In the genomic region with DNA sequence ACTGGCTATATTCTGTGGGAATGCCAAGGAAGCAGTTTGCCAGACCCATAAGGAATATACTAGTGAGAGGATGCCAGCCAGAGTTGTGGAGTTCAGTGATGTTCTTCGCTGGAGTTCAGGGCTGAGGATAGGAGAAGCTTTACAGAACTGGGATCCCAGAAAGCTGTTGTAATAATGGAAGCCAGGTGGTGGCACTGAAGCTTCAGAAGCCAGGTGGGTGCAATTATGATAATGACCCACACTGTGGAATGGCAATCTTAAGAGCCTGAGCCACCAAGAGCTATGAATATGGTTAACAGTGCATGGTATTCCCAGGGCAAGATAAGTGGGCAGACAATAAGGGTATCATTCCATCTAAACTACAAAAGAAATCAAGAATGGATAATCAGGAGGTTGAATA, we compare ENCODE assay signal across 15 cellular contexts. TPM values are rescaled to one million over a fixed set of nuclear protein-coding genes. Genes with fewer than 3 reads are reported as not detected.
DNase-seq lines count a peak whose midpoint lies in the region; ATAC-seq, FAIRE-seq and TF ChIP-seq lines count a peak whose summit lies in the region.
"Had no signal": no experiment of that assay in that cellular context is flagged by ENCODE, and none has a peak within 500 bp of the region (broad histone marks: within the 10 kb centered on the region; RNA-seq: fewer than 3 reads in every experiment).

No MANE protein-coding gene starts in this region.

- no peaks in the 10 kb centered on the region for H3K9me2 ChIP-seq in HCT116 (ENCODE audit: insufficient read depth)

- TF ChIP-seq RAD21 in HCT116 (IDR thresholded peaks at IDR 0.05; ENCODE audit: low read depth) (peak; percentile 64), K562 (CRISPR knock-in tag; conservative IDR thresholded peaks at IDR 0.05 in 1 of 2, IDR thresholded peaks at IDR 0.05 in 1 of 2) (peak; percentile 42 to 53)

- H3K9ac ChIP-seq in HCT116 (ENCODE audit: low read length), result no peak overlapping the region
- H3K9ac ChIP-seq in K562 (ENCODE audit: insufficient read depth in 1 of 2, low read depth in 2 of 2, low read length in 2 of 2), result no peak overlapping the region

- no peaks in the 10 kb centered on the region for H3K9me3 ChIP-seq in HCT116 (ENCODE audit: control insufficient read depth in 1 of 2, insufficient read depth in 1 of 2, low read depth in 1 of 2, low read length in 2 of 2)
- no peaks in the 10 kb centered on the region for H3K9me3 ChIP-seq in K562 (replicated peaks; ENCODE audit: control insufficient read depth, insufficient read depth, low read depth, low read length)
- H3K9me3 ChIP-seq: sigmoid colon had no signal

- no peak for DNase-seq in HCT116 (ENCODE audit: low read depth, low spot score)
- DNase-seq in NCI-H1417 (lab: John Stamatoyannopoulos, UW), result peak; percentile 9 to 80 (median 50)
- peak in 1 of 4 experiments; percentile 14 for DNase-seq in K562 (ENCODE audit: extremely low read depth in 1 of 4, low spot score in 3 of 4)
- peak; percentile 7 for DNase-seq in left kidney (ENCODE audit: low read depth, low spot score)
- DNase-seq in activated CD4-positive, alpha-beta T cell treated with anti-CD3 and anti-CD28 coated beads, Interleukin-2, amount 10 ng/mL, durations not matched to agents 7 days and 5 days, result no peak
- no peak for DNase-seq in SKM-1 treated with dmso at 0.1 percent for 144 hours (lab: John Stamatoyannopoulos, UW; ENCODE audit: unreplicated experiment)
- no peak for DNase-seq in head of caudate nucleus
- DNase-seq in GM12892 (ENCODE audit: insufficient read length), result no peak
- DNase-seq: activated naive CD4-positive, alpha-beta T cell treated with anti-CD3 and anti-CD28 coated beads, Interleukin-2, amount 50 U/mL, for 16 hours; CD4-positive, CD25-positive, alpha-beta regulatory T cell; naive thymus-derived CD4-positive, alpha-beta T cell; RPMI8226; sigmoid colon; T1000 had no signal

- H3K27ac ChIP-seq in HCT116 (ENCODE audit: low read depth, low read length), result no peak overlapping the region
- H3K27ac ChIP-seq in K562 (ENCODE audit: extremely low read depth, low read depth, low read length), result no peak overlapping the region
- H3K27ac ChIP-seq: sigmoid colon had no signal

- H3K79me2 ChIP-seq in HCT116 (ENCODE audit: insufficient read depth, low read length), result no peaks in the 10 kb centered on the region
- H3K79me2 ChIP-seq in K562 (ENCODE audit: control insufficient read depth, insufficient read depth, low read length), result no peaks in the 10 kb centered on the region

- POLR2A ChIA-PET in HCT116 (lab: Charles Lee) (no interaction called here), K562 (lab: Yijun Ruan, JAX) (interaction anchor here (0.6 kb wide), 1 partner anchor 23 kb away, joined by 3 read pairs; no protein-coding TSS in a partner anchor)
- POLR2A ChIA-PET in activated CD4-positive, alpha-beta T cell treated with anti-CD3 and anti-CD28 coated beads, Interleukin-2, amount 10 ng/mL, durations not matched to agents 7 days and 5 days (lab: Charles Lee), result no interaction called here

- H4K20me1 ChIP-seq in HCT116 (ENCODE audit: insufficient read depth) (no peaks in the 10 kb centered on the region), K562 (replicated peaks; ENCODE audit: control insufficient read depth, insufficient read depth, low read length) (no peaks in the 10 kb centered on the region)

- H2AFZ ChIP-seq in HCT116 (ENCODE audit: low read depth, low read length, poor library complexity, severe bottlenecking) (no peak overlapping the region), K562 (ENCODE audit: low read depth, low read length) (no peak overlapping the region)

- CTCF ChIA-PET in HCT116 (lab: Charles Lee), result interaction anchor here (1.0 to 3.3 kb wide), 5 partner anchors 87 to 132 kb away, joined by 3 to 25 read pairs (median 6); no protein-coding TSS in a partner anchor
- CTCF ChIA-PET in K562 (lab: Yijun Ruan, JAX; ENCODE audit: low intra/inter-chr PET ratio), result interaction anchor here (1.5 kb wide), 1 partner anchor 127 kb away, joined by 5 read pairs; no protein-coding TSS in a partner anchor
- CTCF ChIA-PET in activated CD4-positive, alpha-beta T cell treated with anti-CD3 and anti-CD28 coated beads, Interleukin-2, amount 10 ng/mL, durations not matched to agents 7 days and 5 days (lab: Charles Lee), result interaction anchor here (1.1 kb wide), 1 partner anchor 8 kb away, joined by 3 read pairs; no protein-coding TSS in a partner anchor

- RAD21 ChIA-PET in HCT116 (lab: Charles Lee; ENCODE audit: low non-redundant PET in 1 of 2, low total read pairs in 2 of 2, uncharacterized antibody in 2 of 2, unreplicated experiment in 2 of 2), result interaction anchor here (0.9 to 1.0 kb wide), 2 partner anchors 127 kb away, joined by 3 to 5 read pairs; no protein-coding TSS in a partner anchor

- H3K4me1 ChIP-seq in HCT116 (ENCODE audit: control insufficient read depth in 1 of 2, insufficient read depth in 2 of 2, low read length in 2 of 2) (no peaks in the 10 kb centered on the region), K562 (replicated peaks in 1 of 2; ENCODE audit: control insufficient read depth in 2 of 2, insufficient read depth in 2 of 2, low read length in 2 of 2) (no peaks in the 10 kb centered on the region)
- H3K4me1 ChIP-seq: sigmoid colon had no signal

- no peaks in the 10 kb centered on the region for H3K4me1 Mint-ChIP-seq in activated CD4-positive, alpha-beta T cell treated with anti-CD3 and anti-CD28 coated beads, Interleukin-2, amount 10 ng/mL, durations not matched to agents 7 days and 5 days
- H3K4me1 Mint-ChIP-seq: CD4-positive, CD25-positive, alpha-beta regulatory T cell; naive thymus-derived CD4-positive, alpha-beta T cell had no signal

- TF ChIP-seq CTCF in HCT116 (IDR thresholded peaks at IDR 0.05 in 2 of 3, conservative IDR thresholded peaks at IDR 0.05 in 1 of 3; ENCODE audit: borderline replicate concordance in 1 of 3, insufficient read depth in 1 of 3, low read depth in 2 of 3, low read length in 2 of 3) (peak in 2 of 3 experiments; percentile 29 to 47; a peak in 3 of 6 replicates), K562 (IDR thresholded peaks at IDR 0.05 in 2 of 3, conservative IDR thresholded peaks at IDR 0.05 in 1 of 3; ENCODE audit: insufficient read depth in 2 of 3, low read depth in 1 of 3, low read length in 3 of 3) (peak; percentile 25 to 50 (median 27); a peak in 3 of 6 replicates)

- no peak for TF ChIP-seq POLR2A in HCT116 (IDR thresholded peaks at IDR 0.05; ENCODE audit: borderline replicate concordance, extremely low read depth, insufficient read depth, insufficient read length)
- TF ChIP-seq POLR2A in K562 (conservative IDR thresholded peaks at IDR 0.05), result no peak
- no peak for TF ChIP-seq POLR2A in GM12892 (IDR thresholded peaks at IDR 0.05; ENCODE audit: low read depth, low read length)

- 0% methylated on average over 1 of the region's 1 CpG for WGBS in K562 (ENCODE audit: insufficient coverage, low coverage, missing lambda C conversion rate)

- no peak overlapping the region for H3K4me2 ChIP-seq in HCT116 (ENCODE audit: low read length)
- H3K4me2 ChIP-seq in K562 (ENCODE audit: insufficient read depth, low read length), result no peak overlapping the region

- intact Hi-C loops in HCT116 (cut with micrococcal nuclease) (loop anchor here (2.0 kb wide), 1 partner anchor 128 kb away; no protein-coding TSS in a partner anchor), K562 (cut with micrococcal nuclease) (no loop called here), head of caudate nucleus (cut with DNase I) (no loop called here)

- ATAC-seq in HCT116, result peak; percentile 63
- ATAC-seq in K562, result no peak; the same call in 2 of the 3 replicates
- ATAC-seq: naive thymus-derived CD4-positive, alpha-beta T cell had no signal

- no peaks in the 10 kb centered on the region for H3K9me1 ChIP-seq in K562 (ENCODE audit: control insufficient read depth, insufficient read depth, low read length)

- H3K4me3 Mint-ChIP-seq in activated CD4-positive, alpha-beta T cell treated with anti-CD3 and anti-CD28 coated beads, Interleukin-2, amount 10 ng/mL, durations not matched to agents 7 days and 5 days, result no peak overlapping the region
- H3K4me3 Mint-ChIP-seq: CD4-positive, CD25-positive, alpha-beta regulatory T cell; naive thymus-derived CD4-positive, alpha-beta T cell had no signal

- no peak overlapping the region for H3K27ac Mint-ChIP-seq in activated CD4-positive, alpha-beta T cell treated with anti-CD3 and anti-CD28 coated beads, Interleukin-2, amount 10 ng/mL, durations not matched to agents 7 days and 5 days
- H3K27ac Mint-ChIP-seq: CD4-positive, CD25-positive, alpha-beta regulatory T cell; naive thymus-derived CD4-positive, alpha-beta T cell had no signal

- FAIRE-seq in K562 (lab: Jason Lieb, UNC), result peak; percentile 11
- FAIRE-seq in GM12892 (lab: Jason Lieb, UNC), result no peak
- FAIRE-seq: colon had no signal

- no peaks in the 10 kb centered on the region for H3K36me3 ChIP-seq in HCT116 (ENCODE audit: control insufficient read depth in 1 of 2, insufficient read depth in 2 of 2, low read length in 2 of 2)
- no peaks in the 10 kb centered on the region for H3K36me3 ChIP-seq in K562 (ENCODE audit: control insufficient read depth, insufficient read depth, low read length)
- H3K36me3 ChIP-seq: sigmoid colon had no signal

- BruUV-seq in HCT116 (replicated peaks; lab: Mats Ljungman, UMichigan) (no TSS peak), K562 (replicated peaks; lab: Mats Ljungman, UMichigan) (no TSS peak)

- H3K4me3 ChIP-seq in HCT116 (replicated peaks in 1 of 2; ENCODE audit: low read depth in 1 of 2, low read length in 2 of 2) (no peak overlapping the region), K562 (no peak overlapping the region)
- H3K4me3 ChIP-seq: sigmoid colon had no signal

- TF ChIP-seq EP300 in K562 (IDR thresholded peaks at IDR 0.05; ENCODE audit: low read length), result no peak

- in situ Hi-C loops in K562 (cut with MboI), result no loop called here

- H3K27me3 ChIP-seq in HCT116 (ENCODE audit: insufficient read depth, low read length) (no peaks in the 10 kb centered on the region), K562 (ENCODE audit: control insufficient read depth in 2 of 2, insufficient read depth in 2 of 2, low read length in 2 of 2) (peaks cover 3 to 11% of the 10 kb centered on the region in 2 experiments; a peak in 4 of 5 replicates)
- H3K27me3 ChIP-seq: sigmoid colon had no signal

- H3K27me3 Mint-ChIP-seq in activated CD4-positive, alpha-beta T cell treated with anti-CD3 and anti-CD28 coated beads, Interleukin-2, amount 10 ng/mL, durations not matched to agents 7 days and 5 days, result peaks cover 9% of the 10 kb centered on the region

- no peaks in the 10 kb centered on the region for H3K9me3 Mint-ChIP-seq in activated CD4-positive, alpha-beta T cell treated with anti-CD3 and anti-CD28 coated beads, Interleukin-2, amount 10 ng/mL, durations not matched to agents 7 days and 5 days

- H3K36me3 Mint-ChIP-seq in activated CD4-positive, alpha-beta T cell treated with anti-CD3 and anti-CD28 coated beads, Interleukin-2, amount 10 ng/mL, durations not matched to agents 7 days and 5 days (ENCODE audit: low read depth), result no peaks in the 10 kb centered on the region
- H3K36me3 Mint-ChIP-seq: CD4-positive, CD25-positive, alpha-beta regulatory T cell; naive thymus-derived CD4-positive, alpha-beta T cell had no signal

RNA-seq across cellular contexts. Expression of a gene that starts 25.1 kb away (rescaled TPM):
- total RNA-seq in HCT116 (2021; ENCODE audit: unreplicated experiment), result 6.5 TPM
- 0.80 and 1.0 TPM in 2 replicates for polyA plus RNA-seq in HCT116 (2012)
- 0.30 and 0.70 TPM in 2 replicates for total RNA-seq in K562 (2011; cell fraction: chromatin; rRNA removed; ENCODE audit: low replicate concordance)
- total RNA-seq in K562 (2011; cell fraction: nucleolus; rRNA removed), result 0.33 and 0.39 TPM in 2 replicates
- 0.15 and 0.53 TPM in 2 replicates for total RNA-seq in K562 (2011; cell fraction: nucleoplasm; rRNA removed)
- 0.04 and 0.14 TPM in 2 replicates for total RNA-seq in K562 (2014; rRNA removed)
- total RNA-seq in K562 (2014; rRNA removed; fragmentation: Illumina TruSeq; extraction: Trizol), result 0.07 and 0.10 TPM in 2 replicates
- total RNA-seq in K562 (2015; rRNA removed; fragmentation: Illumina TruSeq; extraction: Trizol), result 0.08 and 0.18 TPM in 2 replicates
- total RNA-seq in K562 (2021), result 0.22 and 0.27 TPM in 2 replicates
- 0.47 and 0.56 TPM in 2 replicates for polyA plus RNA-seq in K562 (2011; rRNA removed)
- 0.10 and 0.18 TPM in 2 replicates for polyA plus RNA-seq in K562 (2011; cell fraction: cytosol; rRNA removed)
- polyA plus RNA-seq in K562 (2011; cell fraction: nucleus; rRNA removed), result 0.14 and 0.44 TPM in 2 replicates
- polyA plus RNA-seq in K562 (2012), result 0.08 TPM in 1 of 2 replicates, not detected in the other
- polyA plus RNA-seq in K562 (2014; fragmentation: Illumina TruSeq; extraction: Trizol), result 0.06 and 0.11 TPM in 2 replicates
- under 1 TPM; 0.03 TPM for polyA plus RNA-seq in K562 (2014; fragmentation: Nextera tagmentation; extraction: Ambion mirVana)
- 0.05 and 0.17 TPM in 2 replicates for polyA plus RNA-seq in K562 (2014; rRNA removed)
- 1.0 and 2.3 TPM in 2 replicates for polyA minus RNA-seq in K562 (2011; rRNA and poly(A)+ RNA removed)
- polyA minus RNA-seq in K562 (2011; cell fraction: cytosol; rRNA and poly(A)+ RNA removed), result 0.86 and 1.5 TPM in 2 replicates
- polyA minus RNA-seq in K562 (2011; cell fraction: nucleus; rRNA and poly(A)+ RNA removed), result 0.13 and 0.67 TPM in 2 replicates
- under 1 TPM; 0.10 to 0.12 TPM for total RNA-seq in activated CD4-positive, alpha-beta T cell treated with anti-CD3 and anti-CD28 coated beads, Interleukin-2, amount 10 ng/mL, durations not matched to agents 7 days and 5 days
- polyA plus RNA-seq in GM12892 (2012; ENCODE audit: missing spikeins), result not detected
- total RNA-seq: CD4-positive, CD25-positive, alpha-beta regulatory T cell had no signal
- polyA plus RNA-seq: naive thymus-derived CD4-positive, alpha-beta T cell had no signal

Comparison
In these comparisons a context has a peak if more than half of its experiments do, and no peak if none do; other contexts are left out.
1. DNase-seq: peak in NCI-H1417 (3 of 3) and left kidney (single experiment); none in HCT116 (single experiment), activated CD4-positive, alpha-beta T cell treated with anti-CD3 and anti-CD28 coated beads, Interleukin-2, amount 10 ng/mL, durations not matched to agents 7 days and 5 days (single experiment), SKM-1 treated with dmso at 0.1 percent for 144 hours (single experiment), head of caudate nucleus (0 of 42) and GM12892 (single experiment).